In the genomic region with DNA sequence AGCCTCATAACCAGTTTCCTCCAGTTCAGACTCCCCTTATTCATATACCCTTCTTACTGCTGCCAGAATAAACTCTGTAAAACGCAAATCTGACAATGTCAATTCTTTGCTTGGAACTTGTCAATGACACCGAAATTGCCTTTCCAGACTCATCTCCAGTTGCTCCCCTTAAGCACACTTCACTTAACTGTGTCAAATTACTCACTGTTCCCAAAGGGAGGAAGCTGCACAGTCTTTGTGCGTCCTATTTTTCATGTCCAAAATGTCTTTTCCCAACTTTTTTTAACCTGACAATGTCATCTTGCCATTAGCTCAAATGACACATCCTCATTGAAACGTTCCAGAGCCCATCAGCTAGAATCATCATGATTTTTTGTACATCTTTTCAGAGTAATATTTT, we compare ENCODE assay signal across 35 cellular contexts.
"Had no signal": no experiment of that assay in that cellular context is flagged by ENCODE, and none has a peak within 500 bp of the region (broad histone marks: within the 10 kb centered on the region; RNA-seq: fewer than 3 reads in every experiment).

No MANE protein-coding gene starts in this region.

- H3K27ac Mint-ChIP-seq: activated B cell treated with CpG ODN at 0.5 μM for 24 hours; activated CD4-positive, alpha-beta memory T cell treated with anti-CD3 and anti-CD28 coated beads, Interleukin-2, amount 10 ng/mL, durations not matched to agents 7 days and 5 days; activated CD4-positive, alpha-beta T cell treated with anti-CD3 and anti-CD28 coated beads, Interleukin-2, amount 10 ng/mL, durations not matched to agents 7 days and 5 days; activated CD8-positive, alpha-beta memory T cell treated with anti-CD3 and anti-CD28 coated beads, Interleukin-2, amount 10 ng/mL, durations not matched to agents 7 days and 5 days; activated CD8-positive, alpha-beta T cell treated with anti-CD3 and anti-CD28 coated beads, Interleukin-2, amount 10 ng/mL, durations not matched to agents 7 days and 5 days; activated naive CD4-positive, alpha-beta T cell treated with anti-CD3 and anti-CD28 coated beads, Interleukin-2, amount 10 ng/mL, durations not matched to agents 7 days and 5 days; activated naive CD4-positive, alpha-beta T cell treated with anti-CD3 and anti-CD28 coated beads, Interleukin-2, amount 50 U/mL, for 24 hours; activated naive CD8-positive, alpha-beta T cell; activated naive CD8-positive, alpha-beta T cell treated with anti-CD3 and anti-CD28 coated beads, Interleukin-2, amount 10 ng/mL, durations not matched to agents 7 days and 5 days; activated naive CD8-positive, alpha-beta T cell treated with anti-CD3 and anti-CD28 coated beads, Interleukin-2, amount 50 U/mL, for 24 hours; activated T-cell treated with anti-CD3 and anti-CD28 coated beads, Interleukin-2, amount 50 U/mL, for 24 hours; activated T-helper 2 cell treated with anti-CD3 and anti-CD28 coated beads, Interferon-gamma antibody, Interleukin-2, Interleukin-4, amounts not matched to agents 10 μg/mL and 5 μg/mL and 100 μg/mL, durations not matched to agents 14 hours and 24 hours and 36 hours; T-helper 1 cell treated with Interleukin-12 subunit alpha and Interleukin-12 subunit beta and Interleukin-4 antibody, amounts not matched to agents 30 μg/mL and 1 μg/mL, for 36 hours; T-helper 2 cell treated with Interferon-gamma antibody and Interleukin-4, amounts not matched to agents 5 μg/mL and 100 μg/mL, for 36 hours had no signal

- H3K4me3 ChIP-seq: ascending aorta, body of pancreas, breast epithelium had no signal

- H3K9me3 Mint-ChIP-seq: activated B cell treated with CpG ODN at 0.5 μM for 24 hours; activated CD4-positive, alpha-beta memory T cell treated with anti-CD3 and anti-CD28 coated beads, Interleukin-2, amount 10 ng/mL, durations not matched to agents 7 days and 5 days; activated CD4-positive, alpha-beta T cell treated with anti-CD3 and anti-CD28 coated beads, Interleukin-2, amount 10 ng/mL, durations not matched to agents 7 days and 5 days; activated naive CD4-positive, alpha-beta T cell treated with anti-CD3 and anti-CD28 coated beads, Interleukin-2, amount 10 ng/mL, durations not matched to agents 7 days and 5 days; activated naive CD4-positive, alpha-beta T cell treated with anti-CD3 and anti-CD28 coated beads, Interleukin-2, amount 50 U/mL, for 24 hours; activated naive CD8-positive, alpha-beta T cell treated with anti-CD3 and anti-CD28 coated beads, Interleukin-2, amount 10 ng/mL, durations not matched to agents 7 days and 5 days; activated naive CD8-positive, alpha-beta T cell treated with anti-CD3 and anti-CD28 coated beads, Interleukin-2, amount 50 U/mL, for 24 hours; activated T-cell treated with anti-CD3 and anti-CD28 coated beads, Interleukin-2, amount 50 U/mL, for 24 hours; activated T-helper 2 cell treated with anti-CD3 and anti-CD28 coated beads, Interferon-gamma antibody, Interleukin-2, Interleukin-4, amounts not matched to agents 10 μg/mL and 5 μg/mL and 100 μg/mL, durations not matched to agents 14 hours and 24 hours and 36 hours; T-helper 1 cell treated with Interleukin-12 subunit alpha and Interleukin-12 subunit beta and Interleukin-4 antibody, amounts not matched to agents 30 μg/mL and 1 μg/mL, for 36 hours; T-helper 2 cell treated with Interferon-gamma antibody and Interleukin-4, amounts not matched to agents 5 μg/mL and 100 μg/mL, for 36 hours had no signal

- FAIRE-seq: TTC549 had no signal

- H3K4me3 Mint-ChIP-seq: activated B cell treated with CpG ODN at 0.5 μM for 24 hours; activated CD4-positive, alpha-beta memory T cell treated with anti-CD3 and anti-CD28 coated beads, Interleukin-2, amount 10 ng/mL, durations not matched to agents 7 days and 5 days; activated CD4-positive, alpha-beta T cell treated with anti-CD3 and anti-CD28 coated beads, Interleukin-2, amount 10 ng/mL, durations not matched to agents 7 days and 5 days; activated CD8-positive, alpha-beta memory T cell treated with anti-CD3 and anti-CD28 coated beads, Interleukin-2, amount 10 ng/mL, durations not matched to agents 7 days and 5 days; activated CD8-positive, alpha-beta T cell treated with anti-CD3 and anti-CD28 coated beads, Interleukin-2, amount 10 ng/mL, durations not matched to agents 7 days and 5 days; activated naive CD4-positive, alpha-beta T cell treated with anti-CD3 and anti-CD28 coated beads, Interleukin-2, amount 10 ng/mL, durations not matched to agents 7 days and 5 days; activated naive CD4-positive, alpha-beta T cell treated with anti-CD3 and anti-CD28 coated beads, Interleukin-2, amount 50 U/mL, for 24 hours; activated naive CD8-positive, alpha-beta T cell; activated naive CD8-positive, alpha-beta T cell treated with anti-CD3 and anti-CD28 coated beads, Interleukin-2, amount 10 ng/mL, durations not matched to agents 7 days and 5 days; activated naive CD8-positive, alpha-beta T cell treated with anti-CD3 and anti-CD28 coated beads, Interleukin-2, amount 50 U/mL, for 24 hours; activated T-cell treated with anti-CD3 and anti-CD28 coated beads, Interleukin-2, amount 50 U/mL, for 24 hours; T-helper 1 cell treated with Interleukin-12 subunit alpha and Interleukin-12 subunit beta and Interleukin-4 antibody, amounts not matched to agents 30 μg/mL and 1 μg/mL, for 36 hours; T-helper 2 cell treated with Interferon-gamma antibody and Interleukin-4, amounts not matched to agents 5 μg/mL and 100 μg/mL, for 36 hours had no signal

- H3K4me1 Mint-ChIP-seq: activated B cell treated with CpG ODN at 0.5 μM for 24 hours; activated CD4-positive, alpha-beta memory T cell treated with anti-CD3 and anti-CD28 coated beads, Interleukin-2, amount 10 ng/mL, durations not matched to agents 7 days and 5 days; activated CD4-positive, alpha-beta T cell treated with anti-CD3 and anti-CD28 coated beads, Interleukin-2, amount 10 ng/mL, durations not matched to agents 7 days and 5 days; activated CD8-positive, alpha-beta memory T cell treated with anti-CD3 and anti-CD28 coated beads, Interleukin-2, amount 10 ng/mL, durations not matched to agents 7 days and 5 days; activated naive CD4-positive, alpha-beta T cell treated with anti-CD3 and anti-CD28 coated beads, Interleukin-2, amount 10 ng/mL, durations not matched to agents 7 days and 5 days; activated naive CD4-positive, alpha-beta T cell treated with anti-CD3 and anti-CD28 coated beads, Interleukin-2, amount 50 U/mL, for 24 hours; activated naive CD8-positive, alpha-beta T cell treated with anti-CD3 and anti-CD28 coated beads, Interleukin-2, amount 10 ng/mL, durations not matched to agents 7 days and 5 days; activated naive CD8-positive, alpha-beta T cell treated with anti-CD3 and anti-CD28 coated beads, Interleukin-2, amount 50 U/mL, for 24 hours had no signal

- H3K27me3 Mint-ChIP-seq: activated B cell treated with CpG ODN at 0.5 μM for 24 hours; activated CD4-positive, alpha-beta memory T cell treated with anti-CD3 and anti-CD28 coated beads, Interleukin-2, amount 10 ng/mL, durations not matched to agents 7 days and 5 days; activated CD4-positive, alpha-beta T cell treated with anti-CD3 and anti-CD28 coated beads, Interleukin-2, amount 10 ng/mL, durations not matched to agents 7 days and 5 days; activated naive CD4-positive, alpha-beta T cell treated with anti-CD3 and anti-CD28 coated beads, Interleukin-2, amount 10 ng/mL, durations not matched to agents 7 days and 5 days; activated naive CD4-positive, alpha-beta T cell treated with anti-CD3 and anti-CD28 coated beads, Interleukin-2, amount 50 U/mL, for 24 hours; activated naive CD8-positive, alpha-beta T cell; activated naive CD8-positive, alpha-beta T cell treated with anti-CD3 and anti-CD28 coated beads, Interleukin-2, amount 10 ng/mL, durations not matched to agents 7 days and 5 days; activated naive CD8-positive, alpha-beta T cell treated with anti-CD3 and anti-CD28 coated beads, Interleukin-2, amount 50 U/mL, for 24 hours had no signal

- H3K27ac ChIP-seq: ascending aorta, body of pancreas, brain microvascular endothelial cell, breast epithelium, VCaP had no signal

- H3K4me1 ChIP-seq: ascending aorta, body of pancreas, breast epithelium had no signal

- H3K36me3 ChIP-seq: ascending aorta, brain microvascular endothelial cell, breast epithelium had no signal

- H3K9me3 ChIP-seq: ascending aorta, body of pancreas, breast epithelium had no signal

- H3K27me3 ChIP-seq: ascending aorta, body of pancreas, brain microvascular endothelial cell had no signal

- DNase-seq: activated B cell treated with CpG ODN at 0.5 μM for 24 hours; activated CD4-positive, alpha-beta memory T cell treated with anti-CD3 and anti-CD28 coated beads, Interleukin-2, amount 10 ng/mL, durations not matched to agents 7 days and 5 days; activated CD4-positive, alpha-beta T cell treated with anti-CD3 and anti-CD28 coated beads for 48 hours; activated CD4-positive, alpha-beta T cell treated with anti-CD3 and anti-CD28 coated beads, Interleukin-2, amount 10 ng/mL, durations not matched to agents 7 days and 5 days; activated CD4-positive, alpha-beta T cell treated with anti-CD3 and anti-CD28 coated beads, Interleukin-2, amount 50 U/mL, for 48 hours; activated CD4-positive, CD25-positive, alpha-beta regulatory T cell treated with anti-CD3 and anti-CD28 coated beads, Interleukin-2, amount 50 U/mL, for 72 hours; activated CD8-positive, alpha-beta memory T cell treated with anti-CD3 and anti-CD28 coated beads for 24 hours; activated CD8-positive, alpha-beta memory T cell treated with anti-CD3 and anti-CD28 coated beads, Interleukin-2, amount 10 ng/mL, durations not matched to agents 7 days and 5 days; activated CD8-positive, alpha-beta memory T cell treated with anti-CD3 and anti-CD28 coated beads, Interleukin-2, amount 50 U/mL, for 48 hours; activated CD8-positive, alpha-beta T cell treated with anti-CD3 and anti-CD28 coated beads, Interleukin-2, amount 10 ng/mL, durations not matched to agents 7 days and 5 days; activated effector memory CD4-positive, alpha-beta T cell treated with Interleukin-2 at 50 U/mL for 16 hours; activated gamma-delta T cell; activated naive CD4-positive, alpha-beta T cell treated with anti-CD3 and anti-CD28 coated beads, Interleukin-2, amount 10 ng/mL, durations not matched to agents 7 days and 5 days; activated naive CD4-positive, alpha-beta T cell treated with Interleukin-2 at 50 U/mL for 16 hours; activated naive CD8-positive, alpha-beta T cell treated with anti-CD3 and anti-CD28 coated beads, Interleukin-2, amount 10 ng/mL, durations not matched to agents 7 days and 5 days; activated naive CD8-positive, alpha-beta T cell treated with anti-CD3 and anti-CD28 coated beads, Interleukin-2, amount 50 U/mL, for 24 hours; activated T-cell treated with anti-CD3 and anti-CD28 coated beads, Interleukin-2, amount 50 U/mL, for 24 hours; activated T-cell treated with anti-CD3 and anti-CD28 coated beads, Interleukin-2, amount 50 U/mL, for 48 hours; amygdala; anterior cingulate cortex; body of pancreas; brain microvascular endothelial cell; central memory CD4-positive, alpha-beta T cell; T-helper 1 cell; T-helper 2 cell; T-helper 9 cell had no signal

- H3K36me3 Mint-ChIP-seq: activated CD8-positive, alpha-beta memory T cell treated with anti-CD3 and anti-CD28 coated beads, Interleukin-2, amount 10 ng/mL, durations not matched to agents 7 days and 5 days; activated naive CD4-positive, alpha-beta T cell treated with anti-CD3 and anti-CD28 coated beads, Interleukin-2, amount 10 ng/mL, durations not matched to agents 7 days and 5 days; activated naive CD4-positive, alpha-beta T cell treated with anti-CD3 and anti-CD28 coated beads, Interleukin-2, amount 50 U/mL, for 24 hours; activated naive CD8-positive, alpha-beta T cell; activated naive CD8-positive, alpha-beta T cell treated with anti-CD3 and anti-CD28 coated beads, Interleukin-2, amount 10 ng/mL, durations not matched to agents 7 days and 5 days had no signal
